ENCODE assay signal across 17 cellular contexts in the genomic region with DNA sequence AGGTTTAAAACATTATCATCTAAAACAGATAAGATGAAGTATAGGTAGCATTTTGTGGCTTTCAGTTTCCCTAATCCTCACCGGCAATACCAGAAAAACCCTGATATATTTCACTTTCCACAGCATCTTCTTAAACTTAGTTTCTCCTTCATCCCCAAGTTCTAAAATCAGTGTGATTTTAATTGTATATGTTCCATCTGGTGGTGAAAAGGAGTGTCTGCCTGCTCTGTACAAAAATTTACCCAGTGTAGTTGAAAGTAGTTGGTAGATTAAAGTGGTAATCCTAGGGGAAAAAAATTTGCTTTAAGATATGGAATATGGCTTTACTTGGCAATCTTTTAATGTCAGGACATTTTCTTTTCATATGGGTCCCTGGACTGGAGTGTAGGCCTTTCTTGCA.
DNase-seq lines count a peak whose midpoint lies in the region; ATAC-seq and TF ChIP-seq lines count a peak whose summit lies in the region.
"Had no signal": no experiment of that assay in that cellular context is flagged by ENCODE, and none has a peak within 500 bp of the region (broad histone marks: within the 10 kb centered on the region; RNA-seq: fewer than 3 reads in every experiment).

No MANE protein-coding gene starts in this region.

- no peak overlapping the region for H3K4me3 Mint-ChIP-seq in MCF 10A (ENCODE audit: unreplicated experiment)
- H3K4me3 Mint-ChIP-seq: activated CD4-positive, alpha-beta memory T cell treated with anti-CD3 and anti-CD28 coated beads, Interleukin-2, amount 10 ng/mL, durations not matched to agents 7 days and 5 days had no signal

- H3K36me3 ChIP-seq in mammary epithelial cell (ENCODE audit: insufficient read depth, low read length) = peaks cover 9% of the 10 kb centered on the region
- H3K36me3 ChIP-seq in OCI-LY3 (replicated peaks; ENCODE audit: low read depth, low read length) = peaks cover 19% of the 10 kb centered on the region
- peaks cover 0 to 65% (median 0%) of the 10 kb centered on the region in 3 donors for H3K36me3 ChIP-seq in tibial nerve

- no peaks in the 10 kb centered on the region for H3K27me3 Mint-ChIP-seq in MCF 10A (ENCODE audit: insufficient read depth, unreplicated experiment)
- H3K27me3 Mint-ChIP-seq: activated CD4-positive, alpha-beta memory T cell treated with anti-CD3 and anti-CD28 coated beads, Interleukin-2, amount 10 ng/mL, durations not matched to agents 7 days and 5 days had no signal

- no peak for TF ChIP-seq POLR2A in tibial nerve (IDR thresholded peaks at IDR 0.05)

- no peak overlapping the region for H3K4me2 ChIP-seq in mammary epithelial cell (ENCODE audit: insufficient read depth, low read depth, low read length)
- H3K4me2 ChIP-seq in OCI-LY3 (ENCODE audit: low read length) = no peak overlapping the region

- ATAC-seq in GM21825 (IDR thresholded peaks at IDR 0.05; ENCODE audit: unreplicated experiment) = no peak

- TF ChIP-seq CTCF in MCF 10A (IDR thresholded peaks at IDR 0.05; ENCODE audit: unreplicated experiment) (no peak), mammary epithelial cell (conservative IDR thresholded peaks at IDR 0.05 in 1 of 2, IDR thresholded peaks at IDR 0.05 in 1 of 2; ENCODE audit: extremely low read depth in 1 of 2, insufficient read depth in 1 of 2, low read depth in 1 of 2, low read length in 2 of 2) (no peak), OCI-LY3 (IDR thresholded peaks at IDR 0.05; ENCODE audit: low read depth, low read length) (peak; percentile 51), tibial nerve (IDR thresholded peaks at IDR 0.05) (peak in 3 of 5 experiments; percentile 5 to 25 (median 21))

- POLR2A ChIA-PET in MCF 10A (lab: Yijun Ruan, JAX) = interaction anchor here (1.2 to 2.8 kb wide), 11 partner anchors 9 to 148 kb away, joined by 3 to 25 read pairs (median 5); a partner anchor contains a TSS

- H3K9ac ChIP-seq in mammary epithelial cell (ENCODE audit: insufficient read depth, low read length) (no peak overlapping the region), OCI-LY3 (ENCODE audit: low read length) (no peak overlapping the region)

- peaks cover 22% of the 10 kb centered on the region for H3K4me1 Mint-ChIP-seq in MCF 10A (ENCODE audit: insufficient read depth, unreplicated experiment)

- peak overlapping the region; percentile 69 for H3K27ac Mint-ChIP-seq in MCF 10A (ENCODE audit: low read depth, unreplicated experiment)
- H3K27ac Mint-ChIP-seq: activated CD4-positive, alpha-beta memory T cell treated with anti-CD3 and anti-CD28 coated beads, Interleukin-2, amount 10 ng/mL, durations not matched to agents 7 days and 5 days had no signal

- H3K9me3 Mint-ChIP-seq in MCF 10A (ENCODE audit: unreplicated experiment) = no peaks in the 10 kb centered on the region
- H3K9me3 Mint-ChIP-seq: activated CD4-positive, alpha-beta memory T cell treated with anti-CD3 and anti-CD28 coated beads, Interleukin-2, amount 10 ng/mL, durations not matched to agents 7 days and 5 days had no signal

- no peaks in the 10 kb centered on the region for H3K27me3 ChIP-seq in mammary epithelial cell (ENCODE audit: insufficient read depth, low read length)
- no peaks in the 10 kb centered on the region for H3K27me3 ChIP-seq in OCI-LY3 (ENCODE audit: low read depth, low read length)
- no peaks in the 10 kb centered on the region for H3K27me3 ChIP-seq in tibial nerve
- H3K27me3 ChIP-seq: Peyer's patch had no signal

- intact Hi-C loops in MCF 10A (cut with micrococcal nuclease) = loop anchor here (2.0 to 5.0 kb wide), 3 partner anchors 74 to 147 kb away; a partner anchor contains a TSS
- intact Hi-C loops in mammary epithelial cell (cut with micrococcal nuclease) = no loop called here

- CTCF ChIA-PET in MCF 10A (lab: Yijun Ruan, JAX) (interaction anchor here (0.6 to 2.4 kb wide), 7 partner anchors 10 to 584 kb away, joined by 3 to 10 read pairs (median 3); no protein-coding TSS in a partner anchor), mammary epithelial cell (lab: Charles Lee; ENCODE audit: low non-redundant PET) (interaction anchor here (0.9 kb wide), 1 partner anchor 88 kb away, joined by 5 read pairs; no protein-coding TSS in a partner anchor)

- no peaks in the 10 kb centered on the region for H3K79me2 ChIP-seq in mammary epithelial cell (ENCODE audit: insufficient read depth, low read length)
- no peaks in the 10 kb centered on the region for H3K79me2 ChIP-seq in OCI-LY3 (ENCODE audit: low read length)

- TF ChIP-seq EP300 in tibial nerve (IDR thresholded peaks at IDR 0.05) = no peak

- H3K9me3 ChIP-seq in mammary epithelial cell (replicated peaks; ENCODE audit: insufficient read depth, low read length) = no peaks in the 10 kb centered on the region
- no peaks in the 10 kb centered on the region for H3K9me3 ChIP-seq in OCI-LY3 (ENCODE audit: insufficient read depth, low read length)
- H3K9me3 ChIP-seq in tibial nerve = no peaks in the 10 kb centered on the region
- H3K9me3 ChIP-seq: Peyer's patch had no signal

- WGBS in mammary epithelial cell (ENCODE audit: low coverage, missing lambda C conversion rate) = 100% methylated on average over 1 of the region's 1 CpG
- 91 to 96% methylated on average over 1 of the region's 1 CpG for WGBS in tibial nerve, 2 donors

- BruUV-seq in MCF 10A (replicated peaks; lab: Mats Ljungman, UMichigan) (no TSS peak), mammary epithelial cell (replicated peaks; lab: Mats Ljungman, UMichigan) (no TSS peak)

- in situ Hi-C loops in mammary epithelial cell (cut with MboI; ENCODE audit: low sequenced_read_pairs in 2 of 2) = no loop called here

- H3K36me3 Mint-ChIP-seq in MCF 10A (ENCODE audit: insufficient read depth, unreplicated experiment) = peaks cover 49% of the 10 kb centered on the region

- DNase-seq in MCF 10A (ENCODE audit: unreplicated experiment) (no peak), mammary epithelial cell (no peak), fibroblast of peridontal ligament (ENCODE audit: extremely low read depth) (peak; percentile 19), tibial nerve (ENCODE audit: low spot score in 2 of 2) (no peak), NCI-H510A (lab: John Stamatoyannopoulos, UW) (no peak), HuH-7 (ENCODE audit: low spot score) (no peak)
- DNase-seq: activated CD4-positive, alpha-beta memory T cell treated with anti-CD3 and anti-CD28 coated beads, Interleukin-2, amount 10 ng/mL, durations not matched to agents 7 days and 5 days; cerebellar nuclear complex; COR-L47; head of caudate nucleus; mesendoderm; NCI-H1694; NCI-H510A treated with DMSO at 0.1 percent for 48 hours; nucleus accumbens; Peyer's patch had no signal

- no peaks in the 10 kb centered on the region for H3K4me1 ChIP-seq in mammary epithelial cell (ENCODE audit: insufficient read depth, low read length)
- H3K4me1 ChIP-seq in OCI-LY3 (ENCODE audit: low read length) = no peaks in the 10 kb centered on the region
- peaks cover 0 to 22% (median 7%) of the 10 kb centered on the region in 4 donors for H3K4me1 ChIP-seq in tibial nerve
- H3K4me1 ChIP-seq: Peyer's patch had no signal

- H3K27ac ChIP-seq in mammary epithelial cell (ENCODE audit: insufficient read depth, low read depth, low read length) (no peak overlapping the region), OCI-LY3 (ENCODE audit: low read length) (no peak overlapping the region), tibial nerve (peak overlapping the region in 2 of 4 donors; percentile 58 to 65)
- H3K27ac ChIP-seq: Peyer's patch had no signal

- H2AFZ ChIP-seq in mammary epithelial cell (ENCODE audit: low read depth, low read length) (no peak overlapping the region), OCI-LY3 (ENCODE audit: low read depth, low read length) (no peak overlapping the region)

- H4K20me1 ChIP-seq in mammary epithelial cell (ENCODE audit: insufficient read depth, low read length) = no peaks in the 10 kb centered on the region
- H4K20me1 ChIP-seq in OCI-LY3 (ENCODE audit: insufficient read depth, low read length) = no peaks in the 10 kb centered on the region

- H3K4me3 ChIP-seq in mammary epithelial cell (replicated peaks in 1 of 3; ENCODE audit: insufficient read depth in 1 of 3, low read depth in 2 of 3, low read length in 3 of 3) (no peak overlapping the region), OCI-LY3 (ENCODE audit: low read length) (no peak overlapping the region), tibial nerve (no peak overlapping the region)
- H3K4me3 ChIP-seq: Peyer's patch had no signal

- dilution Hi-C loops in mammary epithelial cell (cut with HindIII; ENCODE audit: low sequenced_read_pairs) = no loop called here

Comparison
In these comparisons a context has a peak if more than half of its experiments do, and no peak if none do; other contexts are left out.
1. CTCF ChIP-seq: peak in OCI-LY3 (single experiment) and tibial nerve (3 of 5); none in MCF 10A (single experiment) and mammary epithelial cell (0 of 2).